ENCODE assay signal across 1 cellular context in the genomic region with DNA sequence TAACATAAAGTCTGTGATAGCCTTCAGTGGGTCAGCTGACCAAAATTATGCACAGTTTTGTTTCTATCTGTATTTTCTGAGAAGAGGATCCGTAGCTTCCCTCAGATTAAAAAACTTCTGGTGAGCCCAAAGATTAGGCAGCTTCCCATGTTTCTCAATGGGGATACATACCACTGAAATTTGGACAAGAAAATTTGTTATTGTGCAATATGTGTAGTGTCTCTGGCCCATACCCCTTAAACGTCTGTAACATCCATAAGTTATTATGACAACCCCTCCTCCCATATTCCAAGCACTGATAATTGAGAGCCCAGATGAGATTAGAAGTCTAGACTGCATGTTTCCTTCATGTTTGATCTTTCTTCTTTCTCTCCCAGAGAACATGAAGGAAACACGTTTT.
TF ChIP-seq lines count a peak whose summit lies in the region.

No MANE protein-coding gene starts in this region.

TF ChIP-seq in K562, 482 proteins besides CTCF, POLR2A, EP300 and RAD21 (continued from another document):
- TF ChIP-seq, protein P1, sequence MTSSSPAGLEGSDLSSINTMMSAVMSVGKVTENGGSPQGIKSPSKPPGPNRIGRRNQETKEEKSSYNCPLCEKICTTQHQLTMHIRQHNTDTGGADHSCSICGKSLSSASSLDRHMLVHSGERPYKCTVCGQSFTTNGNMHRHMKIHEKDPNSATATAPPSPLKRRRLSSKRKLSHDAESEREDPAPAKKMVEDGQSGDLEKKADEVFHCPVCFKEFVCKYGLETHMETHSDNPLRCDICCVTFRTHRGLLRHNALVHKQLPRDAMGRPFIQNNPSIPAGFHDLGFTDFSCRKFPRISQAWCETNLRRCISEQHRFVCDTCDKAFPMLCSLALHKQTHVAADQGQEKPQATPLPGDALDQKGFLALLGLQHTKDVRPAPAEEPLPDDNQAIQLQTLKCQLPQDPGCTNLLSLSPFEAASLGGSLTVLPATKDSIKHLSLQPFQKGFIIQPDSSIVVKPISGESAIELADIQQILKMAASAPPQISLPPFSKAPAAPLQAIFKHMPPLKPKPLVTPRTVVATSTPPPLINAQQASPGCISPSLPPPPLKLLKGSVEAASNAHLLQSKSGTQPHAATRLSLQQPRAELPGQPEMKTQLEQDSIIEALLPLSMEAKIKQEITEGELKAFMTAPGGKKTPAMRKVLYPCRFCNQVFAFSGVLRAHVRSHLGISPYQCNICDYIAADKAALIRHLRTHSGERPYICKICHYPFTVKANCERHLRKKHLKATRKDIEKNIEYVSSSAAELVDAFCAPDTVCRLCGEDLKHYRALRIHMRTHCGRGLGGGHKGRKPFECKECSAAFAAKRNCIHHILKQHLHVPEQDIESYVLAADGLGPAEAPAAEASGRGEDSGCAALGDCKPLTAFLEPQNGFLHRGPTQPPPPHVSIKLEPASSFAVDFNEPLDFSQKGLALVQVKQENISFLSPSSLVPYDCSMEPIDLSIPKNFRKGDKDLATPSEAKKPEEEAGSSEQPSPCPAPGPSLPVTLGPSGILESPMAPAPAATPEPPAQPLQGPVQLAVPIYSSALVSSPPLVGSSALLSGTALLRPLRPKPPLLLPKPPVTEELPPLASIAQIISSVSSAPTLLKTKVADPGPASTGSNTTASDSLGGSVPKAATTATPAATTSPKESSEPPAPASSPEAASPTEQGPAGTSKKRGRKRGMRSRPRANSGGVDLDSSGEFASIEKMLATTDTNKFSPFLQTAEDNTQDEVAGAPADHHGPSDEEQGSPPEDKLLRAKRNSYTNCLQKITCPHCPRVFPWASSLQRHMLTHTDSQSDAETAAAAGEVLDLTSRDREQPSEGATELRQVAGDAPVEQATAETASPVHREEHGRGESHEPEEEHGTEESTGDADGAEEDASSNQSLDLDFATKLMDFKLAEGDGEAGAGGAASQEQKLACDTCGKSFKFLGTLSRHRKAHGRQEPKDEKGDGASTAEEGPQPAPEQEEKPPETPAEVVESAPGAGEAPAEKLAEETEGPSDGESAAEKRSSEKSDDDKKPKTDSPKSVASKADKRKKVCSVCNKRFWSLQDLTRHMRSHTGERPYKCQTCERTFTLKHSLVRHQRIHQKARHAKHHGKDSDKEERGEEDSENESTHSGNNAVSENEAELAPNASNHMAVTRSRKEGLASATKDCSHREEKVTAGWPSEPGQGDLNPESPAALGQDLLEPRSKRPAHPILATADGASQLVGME (CRISPR knock-in tag; IDR thresholded peaks at IDR 0.05): no peak
- TF ChIP-seq MEIS2 (IDR thresholded peaks at IDR 0.05; ENCODE audit: partially characterized antibody) (peak; percentile 35), CEBPG (CRISPR knock-in tag; IDR thresholded peaks at IDR 0.05) (no peak), CEBPG (tag; conservative IDR thresholded peaks at IDR 0.05 in 1 of 2, IDR thresholded peaks at IDR 0.05 in 1 of 2) (peak; percentile 63 to 81), FUS (optimal IDR thresholded peaks at IDR 0.05; ENCODE audit: low read depth, low read length) (no peak), ZNF253 (CRISPR knock-in tag; conservative IDR thresholded peaks at IDR 0.05) (no peak), MYC (IDR thresholded peaks at IDR 0.05; ENCODE audit: low read depth, low read length) (no peak), MYC (CRISPR knock-in tag; IDR thresholded peaks at IDR 0.05; ENCODE audit: borderline replicate concordance, low read depth) (no peak)
